ENCODE assay signal across 23 cellular contexts in genomic region chr21:36845070-36845469, GRCh38.
"Had no signal": no experiment of that assay in that cellular context is flagged by ENCODE, and none has a peak within 500 bp of the region (broad histone marks: within the 10 kb centered on the region; RNA-seq: fewer than 3 reads in every experiment).

No MANE protein-coding gene starts in this region.

- H3K27ac Mint-ChIP-seq: naive thymus-derived CD8-positive, alpha-beta T cell; nephron; stimulated activated effector memory CD8-positive, alpha-beta T cell treated with anti-CD3 and anti-CD28 coated beads, Interleukin-12 subunit alpha, Interleukin-12 subunit beta, amount 100 ng/mL, for 72 hours; stimulated activated naive CD8-positive, alpha-beta T cell treated with anti-CD3 and anti-CD28 coated beads, Interleukin-15, Interleukin-2, amounts not matched to agents 100 ng/mL and 50 ng/mL, for 24 hours; type B pancreatic cell had no signal

- H3K27me3 Mint-ChIP-seq: naive thymus-derived CD8-positive, alpha-beta T cell; stimulated activated naive CD8-positive, alpha-beta T cell treated with anti-CD3 and anti-CD28 coated beads, Interleukin-15, Interleukin-2, amounts not matched to agents 100 ng/mL and 50 ng/mL, for 24 hours; type B pancreatic cell had no signal

- ATAC-seq: naive thymus-derived CD8-positive, alpha-beta T cell; right cardiac atrium; sciatic nerve; stimulated activated effector memory CD8-positive, alpha-beta T cell treated with anti-CD3 and anti-CD28 coated beads, Interleukin-12 subunit alpha, Interleukin-12 subunit beta, amount 100 ng/mL, for 72 hours had no signal

- H3K9me3 ChIP-seq: left ventricle myocardium inferior, ovary, prostate gland, suprapubic skin, thoracic aorta, tibial nerve, uterus had no signal

- H3K36me3 Mint-ChIP-seq: stimulated activated effector memory CD8-positive, alpha-beta T cell treated with anti-CD3 and anti-CD28 coated beads, Interleukin-12 subunit alpha, Interleukin-12 subunit beta, amount 100 ng/mL, for 72 hours had no signal

- H3K27me3 ChIP-seq: ovary, suprapubic skin, tibial nerve, uterus had no signal

- H3K4me3 Mint-ChIP-seq: naive thymus-derived CD8-positive, alpha-beta T cell; nephron; neural crest cell; stimulated activated effector memory CD8-positive, alpha-beta T cell treated with anti-CD3 and anti-CD28 coated beads, Interleukin-12 subunit alpha, Interleukin-12 subunit beta, amount 100 ng/mL, for 72 hours; stimulated activated naive CD8-positive, alpha-beta T cell treated with anti-CD3 and anti-CD28 coated beads, Interleukin-15, Interleukin-2, amounts not matched to agents 100 ng/mL and 50 ng/mL, for 24 hours; type B pancreatic cell had no signal

- H3K27ac ChIP-seq: left ventricle myocardium inferior, ovary, skin epidermis, suprapubic skin, thoracic aorta, tibial nerve, uterus had no signal

- DNase-seq: head of caudate nucleus; hypothalamus; kidney; left ventricle myocardium inferior; naive thymus-derived CD8-positive, alpha-beta T cell; ovary; retina; right cardiac atrium; stimulated activated CD4-positive, alpha-beta T cell treated with anti-CD3 and anti-CD28 coated beads, Interleukin-4, amount 100 ng/mL, for 24 hours; stimulated activated naive CD4-positive, alpha-beta T cell; uterus had no signal

- H3K4me3 ChIP-seq: left ventricle myocardium inferior, lung, ovary, prostate gland, skin epidermis, suprapubic skin, thoracic aorta, tibial nerve, uterus had no signal

- H3K9me3 Mint-ChIP-seq: naive thymus-derived CD8-positive, alpha-beta T cell; nephron; neural crest cell; stimulated activated effector memory CD8-positive, alpha-beta T cell treated with anti-CD3 and anti-CD28 coated beads, Interleukin-12 subunit alpha, Interleukin-12 subunit beta, amount 100 ng/mL, for 72 hours; stimulated activated naive CD8-positive, alpha-beta T cell treated with anti-CD3 and anti-CD28 coated beads, Interleukin-15, Interleukin-2, amounts not matched to agents 100 ng/mL and 50 ng/mL, for 24 hours had no signal

- H3K4me1 ChIP-seq: uterus had no signal

- H3K36me3 ChIP-seq: left ventricle myocardium inferior, ovary, prostate gland, suprapubic skin, thoracic aorta, uterus had no signal
